ENCODE assay signal across 12 cellular contexts in genomic region chr5:14807471-14807870, GRCh38.
"Had no signal": no experiment of that assay in that cellular context is flagged by ENCODE, and none has a peak within 500 bp of the region (broad histone marks: within the 10 kb centered on the region; RNA-seq: fewer than 3 reads in every experiment).

No MANE protein-coding gene starts in this region.

- DNase-seq: activated CD4-positive, alpha-beta T cell treated with anti-CD3 and anti-CD28 coated beads, Interleukin-2, amount 10 ng/mL, durations not matched to agents 24 days and 14 days; activated naive CD4-positive, alpha-beta T cell treated with anti-CD3 and anti-CD28 coated beads for 36 hours; adrenal gland; glutamatergic neuron; mesenchymal stem cell; retina; stimulated activated naive B cell treated with anti-CD40 and anti-IgM and Interleukin-4, amounts not matched to agents 10 μg/mL and 1 μg/mL and 100 μg/mL, for 72 hours; trophoblast cell had no signal

- H3K36me3 Mint-ChIP-seq: WTC11 had no signal

- H3K27me3 ChIP-seq: adrenal gland had no signal

- H3K27me3 Mint-ChIP-seq: central memory CD8-positive, alpha-beta T cell; stimulated activated naive B cell treated with anti-CD40 and anti-IgM and Interleukin-4, amounts not matched to agents 10 μg/mL and 1 μg/mL and 100 μg/mL, for 72 hours had no signal

- H3K4me3 Mint-ChIP-seq: activated CD4-positive, alpha-beta T cell treated with anti-CD3 and anti-CD28 coated beads, Interleukin-2, amount 10 ng/mL, durations not matched to agents 24 days and 14 days; activated naive CD4-positive, alpha-beta T cell treated with anti-CD3 and anti-CD28 coated beads for 36 hours; central memory CD8-positive, alpha-beta T cell; stimulated activated naive B cell treated with anti-CD40 and anti-IgM and Interleukin-4, amounts not matched to agents 10 μg/mL and 1 μg/mL and 100 μg/mL, for 72 hours; WTC11 had no signal

- H3K9me3 Mint-ChIP-seq: activated CD4-positive, alpha-beta T cell treated with anti-CD3 and anti-CD28 coated beads, Interleukin-2, amount 10 ng/mL, durations not matched to agents 24 days and 14 days; activated naive CD4-positive, alpha-beta T cell treated with anti-CD3 and anti-CD28 coated beads for 36 hours; central memory CD8-positive, alpha-beta T cell; stimulated activated naive B cell treated with anti-CD40 and anti-IgM and Interleukin-4, amounts not matched to agents 10 μg/mL and 1 μg/mL and 100 μg/mL, for 72 hours had no signal

- H3K27ac Mint-ChIP-seq: activated CD4-positive, alpha-beta T cell treated with anti-CD3 and anti-CD28 coated beads, Interleukin-2, amount 10 ng/mL, durations not matched to agents 24 days and 14 days; activated naive CD4-positive, alpha-beta T cell treated with anti-CD3 and anti-CD28 coated beads for 36 hours; WTC11 had no signal

- H3K36me3 ChIP-seq: adrenal gland had no signal

- H3K4me3 ChIP-seq: adrenal gland, smooth muscle cell had no signal

- H3K9me3 ChIP-seq: adrenal gland had no signal

- ATAC-seq: left lobe of liver; stimulated activated naive B cell treated with anti-CD40 and anti-IgM and Interleukin-4, amounts not matched to agents 10 μg/mL and 1 μg/mL and 100 μg/mL, for 72 hours; WTC11 had no signal
